ENCODE assay signal across 8 cellular contexts in the genomic region with DNA sequence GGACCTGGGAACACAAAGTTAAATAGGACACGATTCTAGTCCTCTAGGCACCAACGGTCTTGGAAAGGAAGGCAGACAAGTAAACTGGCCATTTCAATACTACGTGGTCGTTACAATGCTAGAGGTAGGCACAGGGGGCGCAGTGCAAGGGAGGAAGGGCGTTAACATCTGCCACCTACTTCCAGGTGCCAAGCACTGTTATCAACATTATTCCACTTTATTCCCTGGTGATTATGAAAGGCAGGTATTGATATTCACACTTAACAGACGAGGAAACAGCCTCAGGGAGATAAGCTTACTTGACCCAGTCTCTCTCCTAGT. TPM values are rescaled to one million over a fixed set of nuclear protein-coding genes. Genes with fewer than 3 reads are reported as not detected.
A peak's percentile ranks its signal among the peaks of the same experiment; 100 is the strongest.
DNase-seq lines count a peak whose midpoint lies in the region; ATAC-seq and TF ChIP-seq lines count a peak whose summit lies in the region.

No MANE protein-coding gene starts in this region.

- H3K9me2 ChIP-seq in SU-DHL-6 (replicated peaks; ENCODE audit: insufficient read depth, low read length) = no peaks in the 10 kb centered on the region

- TF ChIP-seq CTCF in SU-DHL-6 (IDR thresholded peaks at IDR 0.05; ENCODE audit: insufficient read depth, low read length, poor library complexity, severe bottlenecking) (peak; percentile 41), stomach (IDR thresholded peaks at IDR 0.05) (peak in 5 of 7 experiments; percentile 17 to 71 (median 42))

- H3F3A ChIP-seq in SU-DHL-6 (ENCODE audit: insufficient read depth) = peaks cover 11% of the 10 kb centered on the region

- peaks cover 67% of the 10 kb centered on the region for H3K36me3 ChIP-seq in BLaER1
- no peaks in the 10 kb centered on the region for H3K36me3 ChIP-seq in SU-DHL-6 (ENCODE audit: low read length)
- H3K36me3 ChIP-seq in stomach = peaks cover 53 to 70% (median 65%) of the 10 kb centered on the region in 4 donors

- H3K27me3 ChIP-seq in BLaER1 = no peaks in the 10 kb centered on the region; the same call in 1 of the 2 replicates
- no peaks in the 10 kb centered on the region for H3K27me3 ChIP-seq in SU-DHL-6 (ENCODE audit: low read length)
- H3K27me3 ChIP-seq in right cardiac atrium (ENCODE audit: control insufficient read depth, insufficient read depth) = no peaks in the 10 kb centered on the region
- no peaks in the 10 kb centered on the region for H3K27me3 ChIP-seq in stomach

- WGBS in right cardiac atrium = 2% methylated on average over 7 of the region's 7 CpGs
- 1 to 6% (median 2%) methylated on average over 7 of the region's 7 CpGs for WGBS in stomach, 5 donors

- peaks cover 9% of the 10 kb centered on the region for H3K79me2 ChIP-seq in SU-DHL-6 (ENCODE audit: insufficient read depth, low read length)

- peak overlapping the region; percentile 91 for H3K27ac ChIP-seq in BLaER1
- peak overlapping the region; percentile 78 for H3K27ac ChIP-seq in SU-DHL-6 (ENCODE audit: low read depth, low read length)
- H3K27ac ChIP-seq in right cardiac atrium (ENCODE audit: low read length) = peak overlapping the region; percentile 98
- peak overlapping the region; percentile 97 to 100 (median 99) for H3K27ac ChIP-seq in stomach

- ATAC-seq in GM19372 (IDR thresholded peaks at IDR 0.05; ENCODE audit: low read depth, unreplicated experiment) (peak; percentile 10), HG03439 (IDR thresholded peaks at IDR 0.05; ENCODE audit: unreplicated experiment) (peak; percentile 9), right cardiac atrium (peak; percentile 2 to 8)

- peak overlapping the region; percentile 94 for H2AFZ ChIP-seq in SU-DHL-6 (ENCODE audit: low read depth, low read length, severe bottlenecking)

- H4K20me1 ChIP-seq in BLaER1 = peaks cover 15% of the 10 kb centered on the region; the same call in 1 of the 2 replicates
- no peaks in the 10 kb centered on the region for H4K20me1 ChIP-seq in SU-DHL-6 (ENCODE audit: low read depth, low read length)

- peak overlapping the region; percentile 92 for H3K4me3 ChIP-seq in BLaER1
- peak overlapping the region; percentile 75 for H3K4me3 ChIP-seq in SU-DHL-6 (ENCODE audit: insufficient read depth, low read length, poor library complexity, severe bottlenecking)
- H3K4me3 ChIP-seq in right cardiac atrium (ENCODE audit: low read length) = peak overlapping the region; percentile 91
- peak overlapping the region; percentile 84 to 89 (median 86) for H3K4me3 ChIP-seq in stomach

- H3K9me3 ChIP-seq in BLaER1 (no peaks in the 10 kb centered on the region), SU-DHL-6 (ENCODE audit: insufficient read depth, low read length) (no peaks in the 10 kb centered on the region), right cardiac atrium (ENCODE audit: control insufficient read depth, low read length) (no peaks in the 10 kb centered on the region), stomach (no peaks in the 10 kb centered on the region)

- H3K9ac ChIP-seq in BLaER1 (peak overlapping the region; percentile 94), SU-DHL-6 (ENCODE audit: low read length) (peak overlapping the region; percentile 78)

- H3K4me2 ChIP-seq in BLaER1 (peak overlapping the region; percentile 98), SU-DHL-6 (ENCODE audit: low read depth, low read length, poor library complexity, severe bottlenecking) (peak overlapping the region; percentile 84)

- TF ChIP-seq POLR2A in stomach (IDR thresholded peaks at IDR 0.05) = no peak

- no peak for TF ChIP-seq EP300 in stomach (IDR thresholded peaks at IDR 0.05)

- H3K4me1 ChIP-seq in BLaER1 (peaks cover 30% of the 10 kb centered on the region), right cardiac atrium (ENCODE audit: control insufficient read depth, insufficient read depth, low read length) (peaks cover 3% of the 10 kb centered on the region), stomach (peaks cover 36 to 64% (median 49%) of the 10 kb centered on the region in 4 donors)

- no peak for DNase-seq in right cardiac atrium
- DNase-seq in stomach = no peak
- DNase-seq in dedifferentiated amniotic fluid mesenchymal stem cell (ENCODE audit: extremely low spot score) = no peak
- no peak for DNase-seq in stimulated activated CD4-positive, alpha-beta T cell treated with anti-CD3 and anti-CD28 coated beads, Interleukin-4, amount 100 ng/mL, for 1 hour

- intact Hi-C loops in right cardiac atrium (cut with DNase I) = loop anchor here in 3 of 4 donors (2.0 to 5.0 kb wide), 2 partner anchors 70 kb away; partner anchors contain the start of gene MRPL17 (in 3 of the 3)
- intact Hi-C loops in stomach (cut with DNase I; ENCODE audit: low total_unique reads) = no loop called here

RNA-seq across cellular contexts. Expression of gene TAF10, which starts 0.8 kb away (rescaled TPM):
- total RNA-seq in right cardiac atrium (100 to 1,000 TPM in 2 of 4 donors, 10 to 100 TPM in 2; 96.9 to 115 (median 99.1) TPM), stomach (100 to 1,000 TPM in 4 of 5 donors, 10 to 100 TPM in 1; 15.8 to 234 (median 163) TPM)
- polyA plus RNA-seq in right cardiac atrium (100 TPM), stomach (100 to 1,000 TPM; 115 to 160 (median 154) TPM)

RNA-seq across cellular contexts. Expression of gene TPP1, which starts 6.4 kb away (rescaled TPM):
- total RNA-seq in right cardiac atrium = 10 to 100 TPM; 56.7 to 98.3 (median 78.2) TPM
- polyA plus RNA-seq in right cardiac atrium = 52.6 TPM
- total RNA-seq in stomach = 100 to 1,000 TPM in 1 of 5 donors, 10 to 100 TPM in 4; 45.9 to 213 (median 91.5) TPM
- polyA plus RNA-seq in stomach = 10 to 100 TPM; 11.9 to 32.8 (median 26.1) TPM

RNA-seq across cellular contexts. Expression of gene ILK, which starts 9.2 kb away (rescaled TPM):
- total RNA-seq in right cardiac atrium (100 to 1,000 TPM; 176 to 196 (median 192) TPM), stomach (100 to 1,000 TPM in 4 of 5 donors, 10 to 100 TPM in 1; 60.0 to 308 (median 123) TPM)
- polyA plus RNA-seq in right cardiac atrium (180 TPM), stomach (100 to 1,000 TPM; 123 to 138 (median 124) TPM)

RNA-seq across cellular contexts. Expression of gene RRP8, which starts 9.4 kb away (rescaled TPM):
- total RNA-seq in right cardiac atrium = 10 to 100 TPM; 15.8 to 21.7 (median 18.7) TPM
- polyA plus RNA-seq in right cardiac atrium = 18.2 TPM
- 10 to 100 TPM in 2 of 5 donors, 1 to 10 TPM in 3; 1.8 to 22.6 (median 7.6) TPM for total RNA-seq in stomach
- polyA plus RNA-seq in stomach = 10 to 100 TPM; 16.5 to 23.1 (median 18.0) TPM

RNA-seq across cellular contexts. Expression of gene DCHS1, which starts 42.8 kb away (rescaled TPM):
- total RNA-seq in right cardiac atrium (10 to 100 TPM; 12.4 to 19.2 (median 14.9) TPM), stomach (10 to 100 TPM in 4 of 5 donors, 1 to 10 TPM in 1; 9.9 to 22.8 (median 17.4) TPM)
- polyA plus RNA-seq in right cardiac atrium (6.4 TPM), stomach (1 to 10 TPM in 2 of 3 donors, under 1 TPM in 1; 0.76 to 2.6 (median 1.6) TPM)
